11 cellular contexts compared by ENCODE assay signal in the genomic region with DNA sequence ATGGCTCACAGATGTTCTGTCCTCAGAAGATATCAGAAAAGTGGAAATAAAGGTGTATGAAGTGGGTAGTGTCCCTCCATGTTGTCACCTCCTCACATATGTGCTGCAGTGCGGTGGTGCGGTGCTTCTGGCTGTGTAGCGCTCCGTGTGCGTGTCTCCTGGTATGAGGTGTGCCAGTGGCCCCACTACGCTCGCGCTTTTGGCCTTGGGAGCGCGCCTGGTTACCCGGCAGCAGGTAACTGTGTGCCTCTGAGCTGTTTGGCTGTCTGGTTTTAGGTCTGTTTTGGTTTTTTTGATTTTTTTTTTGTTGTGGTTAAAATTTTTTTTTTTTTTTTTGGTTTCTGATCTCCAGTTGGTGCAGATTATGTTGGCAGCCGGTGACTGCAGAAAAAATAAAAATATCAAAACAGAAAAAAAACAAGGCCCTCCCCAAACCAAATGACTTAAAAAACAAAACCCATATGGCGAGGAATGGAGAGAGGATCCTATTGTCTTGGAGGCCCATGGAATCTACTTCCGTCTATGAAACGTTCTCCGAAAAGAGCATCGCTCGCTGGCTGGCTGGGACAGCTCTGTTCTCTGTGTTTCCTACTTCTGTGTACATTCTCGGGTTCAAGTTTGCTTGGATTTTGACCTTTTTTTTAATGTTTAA. TPM values are rescaled to one million over a fixed set of nuclear protein-coding genes. Genes with fewer than 3 reads are reported as not detected.
DNase-seq lines count a peak whose midpoint lies in the region; ATAC-seq, FAIRE-seq and TF ChIP-seq lines count a peak whose summit lies in the region.
"Had no signal": no experiment of that assay in that cellular context is flagged by ENCODE, and none has a peak within 500 bp of the region (broad histone marks: within the 10 kb centered on the region; RNA-seq: fewer than 3 reads in every experiment).

No MANE protein-coding gene starts in this region.

- peaks cover 60% of the 10 kb centered on the region for H3K79me2 ChIP-seq in PC-9 (ENCODE audit: low read depth)

- H3K36me3 ChIP-seq in BLaER1 = peaks cover 100% of the 10 kb centered on the region
- H3K36me3 ChIP-seq in PC-9 (ENCODE audit: low read depth) = peaks cover 65% of the 10 kb centered on the region
- peaks cover 37 to 99% (median 69%) of the 10 kb centered on the region in 4 donors for H3K36me3 ChIP-seq in right lobe of liver
- peaks cover 82 to 92% of the 10 kb centered on the region in 2 donors for H3K36me3 ChIP-seq in kidney (ENCODE audit: control insufficient read depth in 1 of 2, insufficient read depth in 2 of 2, low read length in 2 of 2)
- peaks cover 74% of the 10 kb centered on the region for H3K36me3 ChIP-seq in colonic mucosa

- H3K4me1 Mint-ChIP-seq in activated T-helper 2 cell treated with anti-CD3 and anti-CD28 coated beads, Interferon-gamma antibody, Interleukin-2, Interleukin-4, amounts not matched to agents 10 μg/mL and 5 μg/mL and 100 μg/mL, durations not matched to agents 14 hours and 24 hours and 36 hours (ENCODE audit: low read depth) = peaks cover 63% of the 10 kb centered on the region

- no peaks in the 10 kb centered on the region for H3K9me2 ChIP-seq in PC-9 (ENCODE audit: insufficient read depth)

- no peaks in the 10 kb centered on the region for H3K9me3 Mint-ChIP-seq in activated T-helper 2 cell treated with anti-CD3 and anti-CD28 coated beads, Interferon-gamma antibody, Interleukin-2, Interleukin-4, amounts not matched to agents 10 μg/mL and 5 μg/mL and 100 μg/mL, durations not matched to agents 14 hours and 24 hours and 36 hours

- H3K4me3 ChIP-seq in BLaER1 (peak overlapping the region; percentile 42; the same call in 1 of the 2 replicates), PC-9 (no peak overlapping the region), right lobe of liver (no peak overlapping the region), kidney (ENCODE audit: low read length in 2 of 2) (no peak overlapping the region), colonic mucosa (no peak overlapping the region)
- H3K4me3 ChIP-seq: SJCRH30 had no signal

- no peak for FAIRE-seq in kidney (lab: Jason Lieb, UNC)
- FAIRE-seq: GM18507 had no signal

- TF ChIP-seq CTCF in PC-9 (conservative IDR thresholded peaks at IDR 0.05) (no peak), right lobe of liver (IDR thresholded peaks at IDR 0.05) (no peak), kidney (IDR thresholded peaks at IDR 0.05; ENCODE audit: borderline replicate concordance, extremely low read depth, insufficient read depth) (no peak), colonic mucosa (IDR thresholded peaks at IDR 0.05) (no peak)

- H4K20me1 ChIP-seq in BLaER1 (peaks cover 100% of the 10 kb centered on the region), PC-9 (ENCODE audit: insufficient read depth) (peaks cover 47% of the 10 kb centered on the region)

- no peak overlapping the region for H2AFZ ChIP-seq in PC-9

- 69% methylated on average over 17 of the region's 19 CpGs for WGBS in right lobe of liver (ENCODE audit: insufficient coverage, low coverage, low lambda C conversion rate, missing lambda C conversion rate)

- ATAC-seq in right lobe of liver (peak in 3 of 4 donors; percentile 11 to 33 (median 22)), GM21717 (IDR thresholded peaks at IDR 0.05; ENCODE audit: unreplicated experiment) (no peak)

- H3K4me1 ChIP-seq in BLaER1 (peaks cover 67% of the 10 kb centered on the region), PC-9 (replicated peaks; ENCODE audit: insufficient read depth) (peaks cover 38% of the 10 kb centered on the region), right lobe of liver (peaks cover 0 to 83% (median 34%) of the 10 kb centered on the region in 4 donors), kidney (ENCODE audit: control insufficient read depth in 1 of 2, insufficient read depth in 1 of 2, low read depth in 1 of 2, low read length in 2 of 2) (peaks cover 0 to 11% of the 10 kb centered on the region in 2 donors), colonic mucosa (no peaks in the 10 kb centered on the region)
- H3K4me1 ChIP-seq: SJCRH30 had no signal

- H3K27ac Mint-ChIP-seq in activated T-helper 2 cell treated with anti-CD3 and anti-CD28 coated beads, Interferon-gamma antibody, Interleukin-2, Interleukin-4, amounts not matched to agents 10 μg/mL and 5 μg/mL and 100 μg/mL, durations not matched to agents 14 hours and 24 hours and 36 hours = peak overlapping the region; percentile 88

- H3K4me2 ChIP-seq in BLaER1 (peak overlapping the region; percentile 76), PC-9 (no peak overlapping the region)

- H3K27ac ChIP-seq in BLaER1 (peak overlapping the region; percentile 54), PC-9 (0 out of 2 replicates have a peak overlapping the region, but pooled peaks have one; percentile 31), right lobe of liver (peak overlapping the region in 2 of 3 donors; percentile 20 to 62), kidney (ENCODE audit: low read depth in 2 of 2, low read length in 2 of 2) (no peak overlapping the region), colonic mucosa (no peak overlapping the region)
- H3K27ac ChIP-seq: SJCRH30 had no signal

- CTCF ChIA-PET in PC-9 (lab: Charles Lee) = no interaction called here

- H3K9ac ChIP-seq in BLaER1 (peak overlapping the region; percentile 42; the same call in 1 of the 2 replicates), kidney (ENCODE audit: low read length in 2 of 2) (no peak overlapping the region), colonic mucosa (ENCODE audit: low read depth in 2 of 2, low read length in 2 of 2) (no peak overlapping the region)

- DNase-seq in PC-9 (no peak), right lobe of liver (peak in 1 of 3 donors; percentile 56), NCI-H345 (lab: John Stamatoyannopoulos, UW) (no peak), kidney (no peak), colonic mucosa (no peak)
- DNase-seq in activated T-helper 2 cell treated with anti-CD3 and anti-CD28 coated beads, Interferon-gamma antibody, Interleukin-2, Interleukin-4, amounts not matched to agents 10 μg/mL and 5 μg/mL and 100 μg/mL, durations not matched to agents 14 hours and 24 hours and 36 hours (ENCODE audit: low spot score) = no peak
- DNase-seq: NCI-H187 treated with DMSO at 0.1 percent for 48 hours had no signal

- H3K9me3 ChIP-seq in BLaER1 (no peaks in the 10 kb centered on the region), PC-9 (ENCODE audit: insufficient read depth, low read depth) (no peaks in the 10 kb centered on the region), right lobe of liver (no peaks in the 10 kb centered on the region), kidney (ENCODE audit: control insufficient read depth in 1 of 2, low read length in 2 of 2) (no peaks in the 10 kb centered on the region), colonic mucosa (no peaks in the 10 kb centered on the region)
- H3K9me3 ChIP-seq: SJCRH30 had no signal

- H3K36me3 Mint-ChIP-seq in activated T-helper 2 cell treated with anti-CD3 and anti-CD28 coated beads, Interferon-gamma antibody, Interleukin-2, Interleukin-4, amounts not matched to agents 10 μg/mL and 5 μg/mL and 100 μg/mL, durations not matched to agents 14 hours and 24 hours and 36 hours (ENCODE audit: low read depth) = peaks cover 98% of the 10 kb centered on the region

- peaks cover 96% of the 10 kb centered on the region for H3F3A ChIP-seq in PC-9 (ENCODE audit: insufficient read depth, low read depth)

- POLR2A ChIA-PET in PC-9 (lab: Charles Lee; ENCODE audit: unreplicated experiment) = interaction anchor here (0.5 kb wide), 1 partner anchor 59 kb away, joined by 6 read pairs; no protein-coding TSS in a partner anchor

- no peaks in the 10 kb centered on the region for H3K27me3 Mint-ChIP-seq in activated T-helper 2 cell treated with anti-CD3 and anti-CD28 coated beads, Interferon-gamma antibody, Interleukin-2, Interleukin-4, amounts not matched to agents 10 μg/mL and 5 μg/mL and 100 μg/mL, durations not matched to agents 14 hours and 24 hours and 36 hours (ENCODE audit: low read depth)

- peak; percentile 18 for TF ChIP-seq POLR2A in right lobe of liver (IDR thresholded peaks at IDR 0.05)

- peak overlapping the region; percentile 78 for H3K4me3 Mint-ChIP-seq in activated T-helper 2 cell treated with anti-CD3 and anti-CD28 coated beads, Interferon-gamma antibody, Interleukin-2, Interleukin-4, amounts not matched to agents 10 μg/mL and 5 μg/mL and 100 μg/mL, durations not matched to agents 14 hours and 24 hours and 36 hours (ENCODE audit: low read depth)

- no peaks in the 10 kb centered on the region for H3K27me3 ChIP-seq in BLaER1
- no peaks in the 10 kb centered on the region for H3K27me3 ChIP-seq in PC-9 (ENCODE audit: insufficient read depth, low read depth)
- H3K27me3 ChIP-seq in right lobe of liver = no peaks in the 10 kb centered on the region
- H3K27me3 ChIP-seq in colonic mucosa = no peaks in the 10 kb centered on the region
- H3K27me3 ChIP-seq: SJCRH30 had no signal

- BruUV-seq in PC-9 (replicated peaks; lab: Mats Ljungman, UMichigan) = no TSS peak

- intact Hi-C loops in PC-9 (cut with micrococcal nuclease; ENCODE audit: unreplicated experiment) (no loop called here), right lobe of liver (cut with DNase I) (no loop called here), kidney (cut with DNase I) (no loop called here), colonic mucosa (cut with DNase I) (no loop called here)
- intact Hi-C loops in activated T-helper 2 cell treated with anti-CD3 and anti-CD28 coated beads, Interferon-gamma antibody, Interleukin-2, Interleukin-4, amounts not matched to agents 10 μg/mL and 5 μg/mL and 100 μg/mL, durations not matched to agents 14 hours and 24 hours and 36 hours (cut with micrococcal nuclease) = loop anchor here (10.0 kb wide), 1 partner anchor 503 kb away; a partner anchor contains a TSS

RNA-seq across cellular contexts. Expression of a gene that starts 7.9 kb away (rescaled TPM):
- total RNA-seq in PC-9 (2021) = 368 and 443 TPM in 2 replicates
- total RNA-seq in activated T-helper 2 cell treated with anti-CD3 and anti-CD28 coated beads, Interferon-gamma antibody, Interleukin-2, Interleukin-4, amounts not matched to agents 10 μg/mL and 5 μg/mL and 100 μg/mL, durations not matched to agents 14 hours and 24 hours and 36 hours = 700 and 708 TPM in 2 replicates
- 100 to 1,000 TPM in 4 of 6 experiments, 10 to 100 TPM in 2; 89.5 to 157 (median 102) TPM for total RNA-seq in right lobe of liver
- 278 TPM for total RNA-seq in kidney
- polyA plus RNA-seq in kidney (ENCODE audit: insufficient read depth, low read depth, low replicate concordance) = 168 TPM
- 100 to 1,000 TPM; 305 to 418 TPM for total RNA-seq in colonic mucosa

RNA-seq across cellular contexts. Expression of a gene that starts 10.3 kb away (rescaled TPM):
- total RNA-seq in PC-9 (2021) (142 and 143 TPM in 2 replicates), right lobe of liver (100 to 1,000 TPM; 158 to 466 (median 286) TPM), kidney (167 TPM), colonic mucosa (100 to 1,000 TPM; 264 to 335 TPM)
- total RNA-seq in activated T-helper 2 cell treated with anti-CD3 and anti-CD28 coated beads, Interferon-gamma antibody, Interleukin-2, Interleukin-4, amounts not matched to agents 10 μg/mL and 5 μg/mL and 100 μg/mL, durations not matched to agents 14 hours and 24 hours and 36 hours = 180 and 183 TPM in 2 replicates
- polyA plus RNA-seq in kidney (ENCODE audit: insufficient read depth, low read depth, low replicate concordance) = 534 TPM

RNA-seq across cellular contexts. Expression of a gene that starts 29.2 kb away (rescaled TPM):
- total RNA-seq in PC-9 (2021) (1.0 and 2.2 TPM in 2 replicates), right lobe of liver (100 to 1,000 TPM in 5 of 6 experiments, 10 to 100 TPM in 1; 21.0 to 376 (median 186) TPM), kidney (12.2 TPM), colonic mucosa (1,000 to 10,000 TPM; 6,357 to 8,309 TPM)
- 1.6 and 2.0 TPM in 2 replicates for total RNA-seq in activated T-helper 2 cell treated with anti-CD3 and anti-CD28 coated beads, Interferon-gamma antibody, Interleukin-2, Interleukin-4, amounts not matched to agents 10 μg/mL and 5 μg/mL and 100 μg/mL, durations not matched to agents 14 hours and 24 hours and 36 hours
- 1.2 TPM for polyA plus RNA-seq in kidney (ENCODE audit: insufficient read depth, low read depth, low replicate concordance)

RNA-seq across cellular contexts. Expression of a gene that starts 36.2 kb away (rescaled TPM):
- 10.3 and 14.6 TPM in 2 replicates for total RNA-seq in PC-9 (2021)
- total RNA-seq in activated T-helper 2 cell treated with anti-CD3 and anti-CD28 coated beads, Interferon-gamma antibody, Interleukin-2, Interleukin-4, amounts not matched to agents 10 μg/mL and 5 μg/mL and 100 μg/mL, durations not matched to agents 14 hours and 24 hours and 36 hours = 70.2 and 73.4 TPM in 2 replicates
- 10 to 100 TPM in 2 of 6 experiments, 1 to 10 TPM in 4; 3.3 to 13.8 (median 5.5) TPM for total RNA-seq in right lobe of liver
- total RNA-seq in kidney = 13.0 TPM
- polyA plus RNA-seq in kidney (ENCODE audit: insufficient read depth, low read depth, low replicate concordance) = 9.5 TPM
- 1 to 10 TPM; 3.6 to 5.1 TPM for total RNA-seq in colonic mucosa

RNA-seq across cellular contexts. Expression of a gene that starts 52.9 kb away (rescaled TPM):
- total RNA-seq in PC-9 (2021) (not detected in 2 replicates), right lobe of liver (not detected), kidney (not detected), colonic mucosa (not detected)
- not detected in 2 replicates for total RNA-seq in activated T-helper 2 cell treated with anti-CD3 and anti-CD28 coated beads, Interferon-gamma antibody, Interleukin-2, Interleukin-4, amounts not matched to agents 10 μg/mL and 5 μg/mL and 100 μg/mL, durations not matched to agents 14 hours and 24 hours and 36 hours
- 3.7 TPM for polyA plus RNA-seq in kidney (ENCODE audit: insufficient read depth, low read depth, low replicate concordance)
- total RNA-seq: SJCRH30 had no signal

Comparison
In these comparisons a context has a peak if more than half of its experiments do, and no peak if none do; other contexts are left out.
1. H3K27ac ChIP-seq: peak in BLaER1 (single experiment), PC-9 (single experiment) and right lobe of liver (2 of 3); none in kidney (0 of 2) and colonic mucosa (single experiment).
2. RNA of a gene that starts 29.2 kb away (total RNA-seq): 6,357 to 8,309 TPM in colonic mucosa; 21.0 to 376 TPM in right lobe of liver, 12.2 TPM in kidney (single experiment), 1.6 to 2.0 TPM in activated T-helper 2 cell treated with anti-CD3 and anti-CD28 coated beads, Interferon-gamma antibody, Interleukin-2, Interleukin-4, amounts not matched to agents 10 μg/mL and 5 μg/mL and 100 μg/mL, durations not matched to agents 14 hours and 24 hours and 36 hours and 1.0 to 2.2 TPM in PC-9; every median in the first group is over 10 times any median in the second.